33 cellular contexts compared by ENCODE assay signal in the genomic region with DNA sequence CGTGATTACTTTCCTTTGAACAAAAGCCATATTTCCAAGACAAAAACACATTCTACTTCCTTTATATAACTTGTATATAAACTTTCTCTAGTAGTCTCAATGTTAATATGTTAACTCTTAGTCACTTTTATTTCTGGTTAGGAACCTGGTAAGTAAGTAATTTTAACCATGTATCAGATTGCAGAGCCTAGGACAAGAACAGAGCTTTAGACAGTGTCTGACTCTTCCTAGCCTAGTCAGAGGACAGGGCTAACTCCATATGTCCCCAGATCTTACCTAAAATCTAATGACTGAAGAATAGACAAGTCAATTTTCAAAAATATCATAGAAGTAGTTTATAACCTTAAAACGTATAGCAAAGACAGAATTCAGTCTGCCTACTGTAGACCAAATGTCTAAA. TPM values are rescaled to one million over a fixed set of nuclear protein-coding genes. Genes with fewer than 3 reads are reported as not detected.
"Had no signal": no experiment of that assay in that cellular context is flagged by ENCODE, and none has a peak within 500 bp of the region (broad histone marks: within the 10 kb centered on the region; RNA-seq: fewer than 3 reads in every experiment).

No MANE protein-coding gene starts in this region.

- H3K27me3 ChIP-seq: adrenal gland, breast epithelium, cardiac muscle cell, colonic mucosa, esophagus squamous epithelium, gastroesophageal sphincter, heart right ventricle had no signal

- FAIRE-seq: endometrium, endothelial cell of umbilical vein had no signal

- H3K9me3 ChIP-seq: adrenal gland, breast epithelium, colonic mucosa, esophagus squamous epithelium, gastroesophageal sphincter, heart right ventricle had no signal

- H3K4me3 ChIP-seq: adrenal gland, breast epithelium, cardiac muscle cell, colonic mucosa, esophagus squamous epithelium, gastroesophageal sphincter, heart right ventricle had no signal

- H3K36me3 ChIP-seq: adrenal gland, breast epithelium, cardiac muscle cell, colonic mucosa, esophagus squamous epithelium, gastroesophageal sphincter, heart right ventricle, WERI-Rb-1 had no signal

- H3K4me1 ChIP-seq: adrenal gland, breast epithelium, colonic mucosa, esophagus squamous epithelium, gastroesophageal sphincter, heart right ventricle had no signal

- DNase-seq: activated B cell treated with CpG ODN at 0.5 μM for 24 hours; activated CD4-positive, alpha-beta T cell treated with anti-CD3 and anti-CD28 coated beads for 48 hours; activated CD4-positive, alpha-beta T cell treated with anti-CD3 and anti-CD28 coated beads, Interleukin-2, amount 50 U/mL, for 1 hour; activated CD4-positive, alpha-beta T cell treated with anti-CD3 and anti-CD28 coated beads, Interleukin-2, amount 50 U/mL, for 48 hours; activated CD8-positive, alpha-beta memory T cell treated with anti-CD3 and anti-CD28 coated beads for 24 hours; activated CD8-positive, alpha-beta T cell treated with anti-CD3 and anti-CD28 coated beads for 36 hours; activated effector memory CD4-positive, alpha-beta T cell treated with anti-CD3 and anti-CD28 coated beads, Interleukin-2, amount 50 U/mL, for 16 hours; activated naive CD4-positive, alpha-beta T cell treated with anti-CD3 and anti-CD28 coated beads for 36 hours; activated naive CD8-positive, alpha-beta T cell treated with anti-CD3 and anti-CD28 coated beads for 36 hours; activated naive CD8-positive, alpha-beta T cell treated with anti-CD3 and anti-CD28 coated beads, Interleukin-2, amount 50 U/mL, for 24 hours; activated T-cell treated with anti-CD3 and anti-CD28 coated beads, Interleukin-2, amount 50 U/mL, for 4 hours; adrenal gland; amygdala; aorta; central memory CD4-positive, alpha-beta T cell; cerebellar nuclear complex; colonic mucosa; effector CD8-positive, alpha-beta T cell; esophagus squamous epithelium; foreskin melanocyte; heart right ventricle; T-helper 17 cell; T1000; WERI-Rb-1 had no signal

- ATAC-seq: activated CD4-positive, CD25-positive, alpha-beta regulatory T cell treated with anti-CD3 and anti-CD28 coated beads, Interleukin-2, amount 50 U/mL, for 24 hours; activated CD8-positive, alpha-beta T cell treated with anti-CD3 and anti-CD28 coated beads for 36 hours; activated naive CD8-positive, alpha-beta T cell treated with anti-CD3 and anti-CD28 coated beads, Interleukin-2, amount 50 U/mL, for 24 hours; activated T-cell treated with anti-CD3 and anti-CD28 coated beads, Interleukin-2, amount 50 U/mL, for 4 hours; activated T-helper 17 cell treated with anti-CD3 and anti-CD28 coated beads, Interleukin-2, amount 50 U/mL, for 72 hours; gastroesophageal sphincter; heart right ventricle; T-helper 17 cell had no signal

- H3K27ac ChIP-seq: adrenal gland, breast epithelium, cardiac muscle cell, colonic mucosa, epithelial cell of prostate, esophagus squamous epithelium, gastroesophageal sphincter, heart right ventricle, WERI-Rb-1 had no signal

RNA-seq across cellular contexts. Expression of a gene that starts 8.3 kb away (rescaled TPM):
- total RNA-seq: glomerular endothelial cell had no signal
- polyA plus RNA-seq: aorta had no signal
